14 cellular contexts compared by ENCODE assay signal in genomic region chr2:229212241-229212640, GRCh38. TPM values are rescaled to one million over a fixed set of nuclear protein-coding genes. Genes with fewer than 3 reads are reported as not detected.
DNase-seq lines count a peak whose midpoint lies in the region; ATAC-seq and TF ChIP-seq lines count a peak whose summit lies in the region.
"Had no signal": no experiment of that assay in that cellular context is flagged by ENCODE, and none has a peak within 500 bp of the region (broad histone marks: within the 10 kb centered on the region; RNA-seq: fewer than 3 reads in every experiment).

No MANE protein-coding gene starts in this region.

- H3K36me3 ChIP-seq in suprapubic skin (no peaks in the 10 kb centered on the region), GM23248 (ENCODE audit: low read depth) (no peaks in the 10 kb centered on the region)
- H3K36me3 ChIP-seq: BLaER1 had no signal

- no peak overlapping the region for H3K4me2 ChIP-seq in GM23248 (ENCODE audit: unreplicated experiment)
- H3K4me2 ChIP-seq: BLaER1 had no signal

- no peak for TF ChIP-seq POLR2A in suprapubic skin (IDR thresholded peaks at IDR 0.05)

- no peaks in the 10 kb centered on the region for H3K27me3 ChIP-seq in suprapubic skin
- H3K27me3 ChIP-seq in GM23248 (replicated peaks; ENCODE audit: insufficient read depth): no peaks in the 10 kb centered on the region
- H3K27me3 ChIP-seq: BLaER1 had no signal

- no peaks in the 10 kb centered on the region for H3K79me2 ChIP-seq in GM23248 (ENCODE audit: insufficient read depth)

- no peaks in the 10 kb centered on the region for H3K9me3 ChIP-seq in suprapubic skin
- H3K9me3 ChIP-seq in GM23248 (ENCODE audit: low read depth): no peaks in the 10 kb centered on the region
- H3K9me3 ChIP-seq: BLaER1 had no signal

- H2AFZ ChIP-seq in GM23248: no peak overlapping the region

- in situ Hi-C loops in GM23248 (cut with MboI): no loop called here

- ATAC-seq in Right ventricle myocardium inferior (peak; percentile 77), left cardiac atrium (no peak), left ventricle myocardium superior (peak; percentile 77)
- ATAC-seq: CD8-positive, alpha-beta T cell had no signal

- H4K20me1 ChIP-seq in GM23248 (ENCODE audit: insufficient read depth): no peaks in the 10 kb centered on the region
- H4K20me1 ChIP-seq: BLaER1 had no signal

- H3K27ac ChIP-seq in suprapubic skin (peak overlapping the region; percentile 48), GM23248 (no peak overlapping the region)
- H3K27ac ChIP-seq: BLaER1 had no signal

- no peaks in the 10 kb centered on the region for H3F3A ChIP-seq in GM23248 (ENCODE audit: insufficient read depth)

- 0% methylated on average over 1 of the region's 1 CpG for WGBS in suprapubic skin
- WGBS in GM23248 (ENCODE audit: low coverage in 1 of 2, low lambda C conversion rate in 2 of 2, missing lambda C conversion rate in 2 of 2), 2 experiments: 0% methylated on average over 1 of the region's 1 CpG

- intact Hi-C loops in Right ventricle myocardium inferior (cut with DNase I) (no loop called here), left cardiac atrium (cut with DNase I) (no loop called here), left ventricle myocardium superior (cut with micrococcal nuclease) (no loop called here)

- H3K4me1 ChIP-seq in suprapubic skin (no peaks in the 10 kb centered on the region), GM23248 (ENCODE audit: insufficient read depth) (no peaks in the 10 kb centered on the region)
- H3K4me1 ChIP-seq: BLaER1 had no signal

- H3K9me2 ChIP-seq in GM23248 (ENCODE audit: insufficient read depth): no peaks in the 10 kb centered on the region

- TF ChIP-seq CTCF in suprapubic skin (IDR thresholded peaks at IDR 0.05): no peak

- no peak overlapping the region for H3K4me3 ChIP-seq in suprapubic skin
- H3K4me3 ChIP-seq in GM23248: no peak overlapping the region
- H3K4me3 ChIP-seq: BLaER1 had no signal

- TF ChIP-seq EP300 in suprapubic skin (IDR thresholded peaks at IDR 0.05): no peak

- no peak overlapping the region for H3K9ac ChIP-seq in GM23248
- H3K9ac ChIP-seq: BLaER1 had no signal

- no peak for DNase-seq in Right ventricle myocardium inferior (ENCODE audit: missing footprints)
- no peak for DNase-seq in left cardiac atrium
- peak; percentile 37 for DNase-seq in LHCN-M2 (ENCODE audit: low read depth)
- no peak for DNase-seq in left ventricle myocardium superior
- DNase-seq in suprapubic skin (ENCODE audit: low spot score in 2 of 2): no peak
- no peak for DNase-seq in GM23248
- no peak for DNase-seq in activated gamma-delta T cell treated with Interleukin-2 at 50 U/mL for 16 hours
- DNase-seq: 8988T; Calu3; CD8-positive, alpha-beta T cell; DMS79 treated with DMSO at 0.1 percent for 48 hours; GF-D8; H9 had no signal

RNA-seq across cellular contexts. Expression of gene PID1, which starts 58.8 kb away (rescaled TPM):
- 8.4 TPM for total RNA-seq in Right ventricle myocardium inferior
- 10 to 100 TPM; 11.3 to 15.1 TPM for total RNA-seq in left cardiac atrium
- 32.3 and 35.6 TPM in 2 replicates for total RNA-seq in LHCN-M2 (2014; rRNA removed)
- 44.5 TPM for polyA plus RNA-seq in LHCN-M2 (2012)
- total RNA-seq in left ventricle myocardium superior: 8.0 TPM
- 10 to 100 TPM in 2 of 4 donors, 1 to 10 TPM in 2; 6.4 to 20.6 (median 14.5) TPM for total RNA-seq in suprapubic skin
- 4.9 and 5.9 TPM in 2 replicates for total RNA-seq in GM23248 (2014; rRNA removed; shearing (Covaris generic))
- 8.6 and 9.6 TPM in 2 replicates for polyA plus RNA-seq in GM23248 (2016; fragmentation: Nextera tagmentation; extraction: Ambion mirVana)
- total RNA-seq: CD8-positive, alpha-beta T cell had no signal

Comparison
In these comparisons a context has a peak if more than half of its experiments do, and no peak if none do; other contexts are left out.
1. ATAC-seq: peak in Right ventricle myocardium inferior (single experiment) and left ventricle myocardium superior (single experiment); none in left cardiac atrium (0 of 2).